11 cellular contexts compared by ENCODE assay signal in the genomic region with DNA sequence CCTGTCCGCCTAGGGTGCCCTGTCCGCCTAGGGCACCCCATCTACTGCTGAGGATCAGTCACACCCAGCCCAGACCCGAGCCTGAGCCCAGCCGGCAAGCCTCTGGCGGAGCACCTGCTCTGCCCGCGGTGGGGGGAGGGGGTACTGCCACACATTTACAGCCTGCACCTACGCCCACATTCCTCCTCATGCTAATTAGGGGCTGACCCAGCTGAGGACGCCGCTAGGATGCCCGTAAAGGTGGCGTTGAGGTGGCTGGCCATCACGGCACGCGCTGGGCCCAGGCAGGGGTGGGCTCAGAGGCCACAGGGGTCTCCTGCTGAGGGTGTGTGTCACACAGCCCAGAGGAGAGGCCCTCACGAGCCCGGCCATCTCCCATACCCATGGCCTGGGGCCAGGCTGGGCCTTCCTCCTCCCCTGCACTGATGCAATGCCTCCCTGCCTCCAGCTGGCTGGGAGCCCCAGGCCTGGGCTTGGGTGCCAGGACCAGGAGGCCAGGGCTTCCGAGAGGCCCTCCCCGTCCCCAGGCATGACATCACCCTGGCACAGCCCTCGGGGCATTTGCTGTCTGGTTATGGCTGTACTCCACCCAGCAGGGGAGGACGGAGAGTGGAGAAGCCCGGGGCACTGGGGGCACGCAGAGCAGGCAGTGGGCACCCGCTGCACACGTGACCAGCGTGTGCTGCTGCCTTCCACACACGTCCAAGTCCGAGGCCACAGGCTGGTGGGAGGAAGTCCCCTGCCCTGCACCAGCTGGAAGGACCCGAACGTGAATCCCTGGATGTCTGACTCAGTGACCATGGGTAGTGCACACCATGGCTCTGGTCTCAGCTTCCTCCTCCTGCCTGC. TPM values are rescaled to one million over a fixed set of nuclear protein-coding genes. Genes with fewer than 3 reads are reported as not detected.
A peak's percentile ranks its signal among the peaks of the same experiment; 100 is the strongest.
DNase-seq lines count a peak whose midpoint lies in the region; ATAC-seq and TF ChIP-seq lines count a peak whose summit lies in the region.
"Had no signal": no experiment of that assay in that cellular context is flagged by ENCODE, and none has a peak within 500 bp of the region (broad histone marks: within the 10 kb centered on the region; RNA-seq: fewer than 3 reads in every experiment).

No MANE protein-coding gene starts in this region.

- H3K9me3 Mint-ChIP-seq in activated T-helper 1 cell treated with anti-CD3 and anti-CD28 coated beads, Interleukin-12 subunit alpha, Interleukin-12 subunit beta, Interleukin-2, Interleukin-4 antibody, amounts not matched to agents 30 ng/mL and 10 ng/mL and 1 ng/mL, durations not matched to agents 14 hours and 24 hours and 36 hours, result no peaks in the 10 kb centered on the region
- H3K9me3 Mint-ChIP-seq: T-helper 1 cell treated with Interleukin-12 subunit alpha and Interleukin-12 subunit beta and Interleukin-4 antibody, amounts not matched to agents 30 μg/mL and 1 μg/mL, for 36 hours had no signal

- no peak overlapping the region for H3K4me3 ChIP-seq in kidney epithelial cell (ENCODE audit: low read depth, low read length)

- no peak overlapping the region for H3K4me3 Mint-ChIP-seq in activated T-helper 1 cell treated with anti-CD3 and anti-CD28 coated beads, Interleukin-12 subunit alpha, Interleukin-12 subunit beta, Interleukin-2, Interleukin-4 antibody, amounts not matched to agents 30 ng/mL and 10 ng/mL and 1 ng/mL, durations not matched to agents 14 hours and 24 hours and 36 hours
- H3K4me3 Mint-ChIP-seq: T-helper 1 cell treated with Interleukin-12 subunit alpha and Interleukin-12 subunit beta and Interleukin-4 antibody, amounts not matched to agents 30 μg/mL and 1 μg/mL, for 36 hours had no signal

- in situ Hi-C loops in T47D (cut with HindIII; ENCODE audit: low pct_unique_long_range_greater_than_20kb, low sequenced_read_pairs), result no loop called here

- intact Hi-C loops in activated T-helper 1 cell treated with anti-CD3 and anti-CD28 coated beads, Interleukin-12 subunit alpha, Interleukin-12 subunit beta, Interleukin-2, Interleukin-4 antibody, amounts not matched to agents 30 ng/mL and 10 ng/mL and 1 ng/mL, durations not matched to agents 14 hours and 24 hours and 36 hours (cut with micrococcal nuclease), result no loop called here

- H3K27ac Mint-ChIP-seq in activated T-helper 1 cell treated with anti-CD3 and anti-CD28 coated beads, Interleukin-12 subunit alpha, Interleukin-12 subunit beta, Interleukin-2, Interleukin-4 antibody, amounts not matched to agents 30 ng/mL and 10 ng/mL and 1 ng/mL, durations not matched to agents 14 hours and 24 hours and 36 hours, result no peak overlapping the region
- H3K27ac Mint-ChIP-seq: T-helper 1 cell treated with Interleukin-12 subunit alpha and Interleukin-12 subunit beta and Interleukin-4 antibody, amounts not matched to agents 30 μg/mL and 1 μg/mL, for 36 hours had no signal

- ATAC-seq in GM18505 (IDR thresholded peaks at IDR 0.05; ENCODE audit: unreplicated experiment), result no peak

- no peak for TF ChIP-seq POLR2A in GM18505 (IDR thresholded peaks at IDR 0.05; ENCODE audit: borderline replicate concordance, extremely low read depth, insufficient read depth, insufficient read length)

- H3K27me3 Mint-ChIP-seq in activated T-helper 1 cell treated with anti-CD3 and anti-CD28 coated beads, Interleukin-12 subunit alpha, Interleukin-12 subunit beta, Interleukin-2, Interleukin-4 antibody, amounts not matched to agents 30 ng/mL and 10 ng/mL and 1 ng/mL, durations not matched to agents 14 hours and 24 hours and 36 hours (ENCODE audit: insufficient read depth), result peaks cover 2% of the 10 kb centered on the region

- no peaks in the 10 kb centered on the region for H3K4me1 Mint-ChIP-seq in activated T-helper 1 cell treated with anti-CD3 and anti-CD28 coated beads, Interleukin-12 subunit alpha, Interleukin-12 subunit beta, Interleukin-2, Interleukin-4 antibody, amounts not matched to agents 30 ng/mL and 10 ng/mL and 1 ng/mL, durations not matched to agents 14 hours and 24 hours and 36 hours (ENCODE audit: low read depth)

- DNase-seq in stimulated activated CD4-positive, alpha-beta T cell treated with anti-CD3 and anti-CD28 coated beads, Interleukin-15, amount 100 ng/mL, for 24 hours, result peak; percentile 30
- DNase-seq in stimulated activated CD4-positive, alpha-beta T cell treated with anti-CD3 and anti-CD28 coated beads, Interleukin-4, amount 100 ng/mL, for 4 hours, result no peak
- peak; percentile 91 to 99 for DNase-seq in T47D (ENCODE audit: low read depth in 1 of 2, low spot score in 1 of 2)
- DNase-seq in kidney epithelial cell (ENCODE audit: low read depth), result peak; percentile 71
- DNase-seq in stromal cell of bone marrow (ENCODE audit: low read depth), result peak; percentile 33
- DNase-seq in NCI-H748 (lab: John Stamatoyannopoulos, UW; ENCODE audit: unreplicated experiment), result no peak
- DNase-seq in activated T-helper 1 cell treated with anti-CD3 and anti-CD28 coated beads, Interleukin-12 subunit alpha, Interleukin-12 subunit beta, Interleukin-2, Interleukin-4 antibody, amounts not matched to agents 30 ng/mL and 10 ng/mL and 1 ng/mL, durations not matched to agents 14 hours and 24 hours and 36 hours (ENCODE audit: low spot score), result no peak
- DNase-seq: DND-41 had no signal

- H3K27me3 ChIP-seq in kidney epithelial cell (ENCODE audit: control insufficient read depth, insufficient read depth, low read length), result no peaks in the 10 kb centered on the region

- H3K36me3 Mint-ChIP-seq in activated T-helper 1 cell treated with anti-CD3 and anti-CD28 coated beads, Interleukin-12 subunit alpha, Interleukin-12 subunit beta, Interleukin-2, Interleukin-4 antibody, amounts not matched to agents 30 ng/mL and 10 ng/mL and 1 ng/mL, durations not matched to agents 14 hours and 24 hours and 36 hours (ENCODE audit: low read depth), result no peaks in the 10 kb centered on the region

- no peak for TF ChIP-seq CTCF in kidney epithelial cell (IDR thresholded peaks at IDR 0.05; ENCODE audit: insufficient read depth, low read length, poor library complexity, severe bottlenecking)

- peaks cover 1% of the 10 kb centered on the region for H3K36me3 ChIP-seq in kidney epithelial cell (ENCODE audit: control insufficient read depth, insufficient read depth, low read length)
- H3K36me3 ChIP-seq: neutrophil had no signal

RNA-seq across cellular contexts. Expression of gene DUSP8, which starts 12.7 kb away (rescaled TPM):
- 7.6 and 19.2 TPM in 2 replicates for total RNA-seq in kidney epithelial cell
- 2.3 and 2.4 TPM in 2 replicates for total RNA-seq in activated T-helper 1 cell treated with anti-CD3 and anti-CD28 coated beads, Interleukin-12 subunit alpha, Interleukin-12 subunit beta, Interleukin-2, Interleukin-4 antibody, amounts not matched to agents 30 ng/mL and 10 ng/mL and 1 ng/mL, durations not matched to agents 14 hours and 24 hours and 36 hours

RNA-seq across cellular contexts. Expression of gene KRTAP5-1, which starts 25.8 kb away (rescaled TPM):
- not detected in 2 replicates for total RNA-seq in kidney epithelial cell
- total RNA-seq in activated T-helper 1 cell treated with anti-CD3 and anti-CD28 coated beads, Interleukin-12 subunit alpha, Interleukin-12 subunit beta, Interleukin-2, Interleukin-4 antibody, amounts not matched to agents 30 ng/mL and 10 ng/mL and 1 ng/mL, durations not matched to agents 14 hours and 24 hours and 36 hours, result not detected in 2 replicates

RNA-seq across cellular contexts. Expression of gene KRTAP5-2, which starts 38.8 kb away (rescaled TPM):
- not detected in 2 replicates for total RNA-seq in kidney epithelial cell
- not detected in 2 replicates for total RNA-seq in activated T-helper 1 cell treated with anti-CD3 and anti-CD28 coated beads, Interleukin-12 subunit alpha, Interleukin-12 subunit beta, Interleukin-2, Interleukin-4 antibody, amounts not matched to agents 30 ng/mL and 10 ng/mL and 1 ng/mL, durations not matched to agents 14 hours and 24 hours and 36 hours

RNA-seq across cellular contexts. Expression of gene KRTAP5-3, which starts 48.9 kb away (rescaled TPM):
- not detected in 2 replicates for total RNA-seq in kidney epithelial cell
- not detected in 2 replicates for total RNA-seq in activated T-helper 1 cell treated with anti-CD3 and anti-CD28 coated beads, Interleukin-12 subunit alpha, Interleukin-12 subunit beta, Interleukin-2, Interleukin-4 antibody, amounts not matched to agents 30 ng/mL and 10 ng/mL and 1 ng/mL, durations not matched to agents 14 hours and 24 hours and 36 hours

Comparison
In these comparisons a context has a peak if more than half of its experiments do, and no peak if none do; other contexts are left out.
1. DNase-seq: peak in stimulated activated CD4-positive, alpha-beta T cell treated with anti-CD3 and anti-CD28 coated beads, Interleukin-15, amount 100 ng/mL, for 24 hours (single experiment), T47D (2 of 2), kidney epithelial cell (single experiment) and stromal cell of bone marrow (single experiment); none in stimulated activated CD4-positive, alpha-beta T cell treated with anti-CD3 and anti-CD28 coated beads, Interleukin-4, amount 100 ng/mL, for 4 hours (0 of 2), NCI-H748 (single experiment) and activated T-helper 1 cell treated with anti-CD3 and anti-CD28 coated beads, Interleukin-12 subunit alpha, Interleukin-12 subunit beta, Interleukin-2, Interleukin-4 antibody, amounts not matched to agents 30 ng/mL and 10 ng/mL and 1 ng/mL, durations not matched to agents 14 hours and 24 hours and 36 hours (single experiment).